In the genomic region with DNA sequence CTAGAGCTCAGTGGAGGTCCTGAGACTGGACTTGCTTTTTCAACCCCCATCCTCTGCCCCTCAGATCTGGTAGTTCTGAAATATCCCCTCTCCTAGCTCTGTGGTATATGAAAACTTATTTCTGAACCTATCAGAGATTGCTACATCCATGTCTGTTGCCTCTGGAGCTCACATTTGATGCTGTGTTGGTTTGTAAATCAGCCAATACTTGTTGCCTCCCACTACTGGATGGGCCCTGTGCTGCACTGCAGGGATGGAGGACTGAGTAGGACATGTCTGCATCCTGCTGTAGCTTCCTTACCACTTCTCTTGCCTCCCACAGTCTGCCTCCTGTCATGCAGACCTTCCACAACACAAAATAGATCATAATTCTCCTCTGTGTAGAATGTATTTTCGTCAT, we compare ENCODE assay signal across 17 cellular contexts. TPM values are rescaled to one million over a fixed set of nuclear protein-coding genes. Genes with fewer than 3 reads are reported as not detected.
DNase-seq lines count a peak whose midpoint lies in the region; ATAC-seq and TF ChIP-seq lines count a peak whose summit lies in the region.
"Had no signal": no experiment of that assay in that cellular context is flagged by ENCODE, and none has a peak within 500 bp of the region (broad histone marks: within the 10 kb centered on the region; RNA-seq: fewer than 3 reads in every experiment).

No MANE protein-coding gene starts in this region.

- peaks cover 0 to 7% (median 0%) of the 10 kb centered on the region in 3 donors for H3K4me1 ChIP-seq in gastroesophageal sphincter
- H3K4me1 ChIP-seq in aorta (ENCODE audit: control insufficient read depth in 1 of 2, insufficient read depth in 2 of 2, low read length in 2 of 2) = peaks cover 0 to 4% of the 10 kb centered on the region in 2 donors

- peak; percentile 44 for DNase-seq in GM03348 (ENCODE audit: low spot score)
- peak; percentile 33 for DNase-seq in choroid plexus epithelial cell (ENCODE audit: low read depth)
- DNase-seq in aorta = no peak
- DNase-seq in ACHN = no peak
- no peak for DNase-seq in T-helper 9 cell
- DNase-seq: Caco-2, GOT3, NCI-H1105, NCI-H187 treated with DMSO at 0.1 percent for 48 hours, NCI-H446 treated with DMSO at 0.1 percent for 48 hours, NCI-H748 treated with DMSO at 0.1 percent for 48 hours had no signal

- no peak for TF ChIP-seq POLR2A in gastroesophageal sphincter (IDR thresholded peaks at IDR 0.05)

- H3K4me3 ChIP-seq in choroid plexus epithelial cell (ENCODE audit: low read depth, low read length) (no peak overlapping the region), gastroesophageal sphincter (no peak overlapping the region), aorta (ENCODE audit: low read length in 2 of 2) (no peak overlapping the region)
- H3K4me3 ChIP-seq: GM12878, MG63, PC-9, SK-N-MC had no signal

- WGBS in gastroesophageal sphincter (ENCODE audit: low coverage in 1 of 2), 2 donors = 44 to 90% methylated on average over 1 of the region's 1 CpG
- 88 to 89% methylated on average over 1 of the region's 1 CpG for WGBS in aorta, 2 donors

- intact Hi-C loops in aorta (cut with DNase I) = no loop called here

- ATAC-seq in gastroesophageal sphincter (peak; percentile 53), aorta (ENCODE audit: low FRiP score) (peak; percentile 29), HG03457 (IDR thresholded peaks at IDR 0.05; ENCODE audit: unreplicated experiment) (no peak)
- ATAC-seq: GM12878 had no signal

- no peaks in the 10 kb centered on the region for H3K27me3 ChIP-seq in gastroesophageal sphincter
- H3K27me3 ChIP-seq in aorta (ENCODE audit: control insufficient read depth in 1 of 2, insufficient read depth in 2 of 2, low read length in 1 of 2) = no peaks in the 10 kb centered on the region
- H3K27me3 ChIP-seq: MG63 had no signal

- no peaks in the 10 kb centered on the region for H3K9me3 ChIP-seq in gastroesophageal sphincter
- no peaks in the 10 kb centered on the region for H3K9me3 ChIP-seq in aorta (ENCODE audit: control insufficient read depth, low read length)
- H3K9me3 ChIP-seq: Caco-2, MG63 had no signal

- peak overlapping the region in 1 of 4 donors; percentile 8 for H3K27ac ChIP-seq in gastroesophageal sphincter
- no peak overlapping the region for H3K27ac ChIP-seq in aorta (ENCODE audit: low read depth in 1 of 2, low read length in 2 of 2)
- H3K27ac ChIP-seq: PC-9, SK-N-MC had no signal

- TF ChIP-seq EP300 in gastroesophageal sphincter (IDR thresholded peaks at IDR 0.05) = no peak

- TF ChIP-seq CTCF in choroid plexus epithelial cell (conservative IDR thresholded peaks at IDR 0.05; ENCODE audit: low read depth, low read length) (no peak), gastroesophageal sphincter (IDR thresholded peaks at IDR 0.05) (no peak)

- H3K36me3 ChIP-seq in gastroesophageal sphincter (peaks cover 0 to 9% of the 10 kb centered on the region in 2 donors), aorta (ENCODE audit: control insufficient read depth in 1 of 2, insufficient read depth in 2 of 2, low read length in 1 of 2) (peaks cover 2 to 5% of the 10 kb centered on the region in 2 donors)
- H3K36me3 ChIP-seq: MG63 had no signal

- in situ Hi-C loops in ACHN (cut with HindIII; ENCODE audit: low pct_ligation_motif_present, low pct_unique_long_range_greater_than_20kb, low sequenced_read_pairs) = no loop called here

RNA-seq across cellular contexts. Expression of a gene that starts 5.2 kb away (rescaled TPM):
- 10 to 100 TPM in 1 of 4 donors, 1 to 10 TPM in 3; 3.4 to 10.2 (median 7.6) TPM for total RNA-seq in gastroesophageal sphincter
- 10 to 100 TPM; 13.2 to 41.0 TPM for total RNA-seq in aorta
- polyA plus RNA-seq in aorta = 10 to 100 TPM in 1 of 2 donors, 1 to 10 TPM in 1; 4.9 to 22.9 TPM
- total RNA-seq: GM12878, PC-9 had no signal

RNA-seq across cellular contexts. Expression of a gene that starts 23.3 kb away (rescaled TPM):
- total RNA-seq in gastroesophageal sphincter (10 to 100 TPM in 3 of 4 donors, 1 to 10 TPM in 1; 8.0 to 26.5 (median 11.3) TPM), aorta (10 to 100 TPM; 17.6 to 35.6 TPM)
- polyA plus RNA-seq in aorta = 10 to 100 TPM; 14.1 to 31.7 TPM

Comparison
In these comparisons a context has a peak if more than half of its experiments do, and no peak if none do; other contexts are left out.
1. DNase-seq: peak in GM03348 (single experiment) and choroid plexus epithelial cell (single experiment); none in aorta (0 of 2), ACHN (single experiment) and T-helper 9 cell (single experiment).